Comparison of ENCODE assay signal across 8 cellular contexts in the genomic region with DNA sequence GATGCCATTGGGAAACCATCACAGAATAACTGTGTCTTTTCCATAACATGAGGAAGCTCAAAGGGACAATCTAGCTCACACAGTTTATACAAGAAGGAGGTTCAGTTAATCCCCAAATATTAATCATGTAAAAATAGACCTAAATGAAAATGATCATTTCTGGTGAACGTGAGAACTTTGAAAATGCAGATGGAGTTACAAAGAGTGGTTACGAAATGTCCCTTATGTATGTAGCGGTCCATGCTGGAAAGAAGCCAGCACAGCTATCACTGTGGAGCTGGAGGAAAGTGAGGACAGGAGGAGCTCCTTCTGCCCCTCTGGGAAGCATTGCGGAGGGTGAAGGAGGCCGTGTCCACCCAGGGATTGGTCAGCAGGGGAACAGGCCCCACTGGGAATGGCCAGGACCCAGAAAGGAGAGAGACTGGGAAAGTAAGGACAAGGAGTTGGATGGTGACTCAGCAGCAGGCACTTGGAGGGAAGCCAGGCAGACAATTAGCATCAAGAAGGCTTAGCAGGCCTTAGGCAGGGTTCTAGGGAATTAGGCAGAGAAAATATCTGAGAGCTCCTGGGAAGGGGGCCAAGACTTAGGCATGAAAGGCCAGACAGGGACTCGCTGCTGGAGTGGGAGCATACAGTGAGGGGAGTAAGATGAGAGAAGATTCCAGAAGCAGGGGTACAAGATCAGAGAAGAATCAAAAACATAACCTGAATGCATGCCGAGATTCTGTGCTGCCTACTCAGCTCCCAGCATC.
DNase-seq lines count a peak whose midpoint lies in the region; ATAC-seq and FAIRE-seq lines count a peak whose summit lies in the region.

No MANE protein-coding gene starts in this region.

- in situ Hi-C loops in SK-MEL-5 (cut with HindIII; ENCODE audit: low pct_unique_long_range_greater_than_20kb, low sequenced_read_pairs): no loop called here

- no peak for ATAC-seq in HG02970 (IDR thresholded peaks at IDR 0.05; ENCODE audit: low FRiP score, unreplicated experiment)

- no peak overlapping the region for H3K4me3 ChIP-seq in H7 (ENCODE audit: insufficient read depth, low read depth, low read length)

- peak; percentile 75 for FAIRE-seq in HTR-8/SVneo (lab: Jason Lieb, UNC)

- no peaks in the 10 kb centered on the region for H3K27me3 ChIP-seq in H7 (ENCODE audit: control insufficient read depth, insufficient read depth, low read length)

- no peaks in the 10 kb centered on the region for H3K36me3 ChIP-seq in H7 (replicated peaks; ENCODE audit: control insufficient read depth, insufficient read depth, low read length)

- DNase-seq in HTR-8/SVneo (ENCODE audit: insufficient read length, low spot score) (peak; percentile 83), SK-MEL-5 (ENCODE audit: low read depth, low spot score) (peak; percentile 58), foreskin melanocyte (peak; percentile 71), pons (ENCODE audit: low spot score) (peak; percentile 69), H7 (no peak), SW480 (ENCODE audit: low spot score) (no peak)
- no peak for DNase-seq in stimulated activated CD4-positive, alpha-beta T cell treated with anti-CD3 and anti-CD28 coated beads, Interleukin-15, amount 100 ng/mL, for 24 hours

Comparison
In these comparisons a context has a peak if more than half of its experiments do, and no peak if none do; other contexts are left out.
1. DNase-seq: peak in HTR-8/SVneo (single experiment), SK-MEL-5 (single experiment), foreskin melanocyte (single experiment) and pons (single experiment); none in H7 (single experiment), SW480 (single experiment) and stimulated activated CD4-positive, alpha-beta T cell treated with anti-CD3 and anti-CD28 coated beads, Interleukin-15, amount 100 ng/mL, for 24 hours (single experiment).